Comparison of ENCODE assay signal across 7 cellular contexts in the genomic region with DNA sequence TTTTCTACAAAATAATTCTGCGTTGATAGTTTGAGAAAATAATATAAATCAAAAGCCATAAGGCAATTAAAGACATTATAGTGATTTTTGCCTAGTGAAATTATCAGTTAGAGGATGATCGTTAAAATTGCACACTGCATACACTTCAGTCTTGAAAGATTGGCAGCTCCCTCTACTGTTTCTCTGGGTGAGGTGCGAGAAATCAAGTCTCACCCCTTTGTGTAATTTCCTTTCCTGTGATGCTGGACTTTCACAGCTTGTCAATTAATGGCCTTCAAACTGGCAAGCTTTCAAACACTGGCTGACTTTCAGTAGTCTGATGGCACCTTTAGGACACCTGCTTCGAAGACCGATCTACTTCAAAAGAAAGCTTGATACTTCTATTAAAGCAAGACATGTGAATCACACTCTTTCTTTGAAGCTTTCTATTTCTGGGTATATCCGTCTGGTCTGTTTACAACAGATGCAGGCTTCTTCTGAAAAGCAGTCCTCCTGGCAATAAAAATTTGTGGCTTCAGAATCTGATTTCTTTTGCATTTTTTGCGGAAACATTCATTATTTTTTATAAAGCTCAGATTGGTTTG.
DNase-seq lines count a peak whose midpoint lies in the region; ATAC-seq and TF ChIP-seq lines count a peak whose summit lies in the region.

No MANE protein-coding gene starts in this region.

- no peaks in the 10 kb centered on the region for H3K9me3 ChIP-seq in body of pancreas

- H3K36me3 Mint-ChIP-seq in osteocyte (ENCODE audit: unreplicated experiment), result no peaks in the 10 kb centered on the region
- H3K36me3 Mint-ChIP-seq in activated CD4-positive, alpha-beta memory T cell treated with anti-CD3 and anti-CD28 coated beads for 36 hours, result no peaks in the 10 kb centered on the region

- peaks cover 5% of the 10 kb centered on the region for H3K4me1 Mint-ChIP-seq in osteocyte (ENCODE audit: unreplicated experiment)
- no peaks in the 10 kb centered on the region for H3K4me1 Mint-ChIP-seq in activated CD4-positive, alpha-beta memory T cell treated with anti-CD3 and anti-CD28 coated beads for 36 hours (ENCODE audit: low read depth)

- H3K4me3 Mint-ChIP-seq in osteocyte (ENCODE audit: unreplicated experiment), result no peak overlapping the region
- H3K4me3 Mint-ChIP-seq in activated CD4-positive, alpha-beta memory T cell treated with anti-CD3 and anti-CD28 coated beads for 36 hours, result no peak overlapping the region

- CTCF ChIA-PET in activated CD4-positive, alpha-beta memory T cell treated with anti-CD3 and anti-CD28 coated beads for 36 hours (lab: Charles Lee), result no interaction called here

- TF ChIP-seq CTCF in body of pancreas (IDR thresholded peaks at IDR 0.05) (peak; percentile 20 to 71 (median 47)), osteocyte (IDR thresholded peaks at IDR 0.05) (peak; percentile 73)

- H3K9me3 Mint-ChIP-seq in osteocyte (ENCODE audit: unreplicated experiment), result no peaks in the 10 kb centered on the region
- H3K9me3 Mint-ChIP-seq in activated CD4-positive, alpha-beta memory T cell treated with anti-CD3 and anti-CD28 coated beads for 36 hours, result peaks cover 17% of the 10 kb centered on the region

- H3K27ac Mint-ChIP-seq in osteocyte (ENCODE audit: unreplicated experiment), result no peak overlapping the region
- H3K27ac Mint-ChIP-seq in activated CD4-positive, alpha-beta memory T cell treated with anti-CD3 and anti-CD28 coated beads for 36 hours, result no peak overlapping the region

- TF ChIP-seq POLR2A in body of pancreas (IDR thresholded peaks at IDR 0.05), result no peak

- no peaks in the 10 kb centered on the region for H3K36me3 ChIP-seq in body of pancreas (replicated peaks in 1 of 2; ENCODE audit: insufficient read depth in 1 of 2, low read depth in 2 of 2)

- ATAC-seq in GM21619 (IDR thresholded peaks at IDR 0.05; ENCODE audit: unreplicated experiment), result peak; percentile 58
- peak; percentile 60 for ATAC-seq in body of pancreas
- ATAC-seq in activated CD4-positive, CD25-positive, alpha-beta regulatory T cell treated with anti-CD3 and anti-CD28 coated beads, Interleukin-2, amount 50 U/mL, for 24 hours, result no peak
- ATAC-seq in GM18511 (IDR thresholded peaks at IDR 0.05; ENCODE audit: unreplicated experiment), result no peak

- 12 to 19% methylated on average over 7 of the region's 7 CpGs for WGBS in body of pancreas, 2 donors

- H3K4me1 ChIP-seq in body of pancreas, result no peaks in the 10 kb centered on the region

- H3K27me3 ChIP-seq in body of pancreas, result no peaks in the 10 kb centered on the region

- H3K27ac ChIP-seq in body of pancreas, result no peak overlapping the region

- intact Hi-C loops in body of pancreas (cut with DNase I), result no loop called here
- intact Hi-C loops in activated CD4-positive, alpha-beta memory T cell treated with anti-CD3 and anti-CD28 coated beads for 36 hours (cut with micrococcal nuclease), result no loop called here

- H3K27me3 Mint-ChIP-seq in osteocyte (ENCODE audit: unreplicated experiment), result peaks cover 2% of the 10 kb centered on the region
- no peaks in the 10 kb centered on the region for H3K27me3 Mint-ChIP-seq in activated CD4-positive, alpha-beta memory T cell treated with anti-CD3 and anti-CD28 coated beads for 36 hours

- peak; percentile 63 for DNase-seq in NCI-H1436 treated with DMSO at 0.1 percent for 48 hours (lab: John Stamatoyannopoulos, UW)
- peak in 2 of 4 donors; percentile 15 to 26 for DNase-seq in body of pancreas
- DNase-seq in osteocyte (ENCODE audit: extremely low spot score, unreplicated experiment), result no peak
- no peak for DNase-seq in activated CD4-positive, alpha-beta memory T cell treated with anti-CD3 and anti-CD28 coated beads for 36 hours

- no peak overlapping the region for H3K4me3 ChIP-seq in body of pancreas

- POLR2A ChIA-PET in activated CD4-positive, alpha-beta memory T cell treated with anti-CD3 and anti-CD28 coated beads for 36 hours (lab: Charles Lee), result no interaction called here

Comparison
In these comparisons a context has a peak if more than half of its experiments do, and no peak if none do; other contexts are left out.
1. ATAC-seq: peak in GM21619 (single experiment) and body of pancreas (single experiment); none in activated CD4-positive, CD25-positive, alpha-beta regulatory T cell treated with anti-CD3 and anti-CD28 coated beads, Interleukin-2, amount 50 U/mL, for 24 hours (0 of 2) and GM18511 (single experiment).